27 cellular contexts compared by ENCODE assay signal in genomic region chr19:21472507-21472906, GRCh38.
"Had no signal": no experiment of that assay in that cellular context is flagged by ENCODE, and none has a peak within 500 bp of the region (broad histone marks: within the 10 kb centered on the region; RNA-seq: fewer than 3 reads in every experiment).

No MANE protein-coding gene starts in this region.

- DNase-seq: activated CD4-positive, alpha-beta memory T cell treated with anti-CD3 and anti-CD28 coated beads, Interleukin-2, amount 10 ng/mL, durations not matched to agents 7 days and 5 days; activated CD4-positive, alpha-beta T cell treated with anti-CD3 and anti-CD28 coated beads for 1 hour; activated CD4-positive, alpha-beta T cell treated with anti-CD3 and anti-CD28 coated beads for 4 hours; activated CD4-positive, alpha-beta T cell treated with anti-CD3 and anti-CD28 coated beads, Interleukin-2, amount 10 ng/mL, durations not matched to agents 7 days and 5 days; activated CD4-positive, alpha-beta T cell treated with anti-CD3 and anti-CD28 coated beads, Interleukin-2, amount 50 U/mL, for 4 hours; activated CD8-positive, alpha-beta memory T cell treated with anti-CD3 and anti-CD28 coated beads, Interleukin-2, amount 50 U/mL, for 48 hours; activated gamma-delta T cell; activated naive CD4-positive, alpha-beta T cell; activated naive CD4-positive, alpha-beta T cell treated with anti-CD3 and anti-CD28 coated beads, Interleukin-2, amount 10 ng/mL, durations not matched to agents 7 days and 5 days; activated naive CD8-positive, alpha-beta T cell treated with anti-CD3 and anti-CD28 coated beads, Interleukin-2, amount 10 ng/mL, durations not matched to agents 7 days and 5 days; activated T-cell treated with anti-CD3 and anti-CD28 coated beads for 4 hours; activated T-cell treated with anti-CD3 and anti-CD28 coated beads, Interleukin-2, amount 50 U/mL, for 24 hours; activated T-cell treated with anti-CD3 and anti-CD28 coated beads, Interleukin-2, amount 50 U/mL, for 72 hours; central memory CD4-positive, alpha-beta T cell; cerebellar nuclear complex; colonic mucosa; effector memory CD4-positive, alpha-beta T cell; endodermal cell; foreskin fibroblast; T-helper 2 cell had no signal

- H3K27me3 ChIP-seq: ascending aorta, breast epithelium, cardiac muscle cell, colonic mucosa had no signal

- H3K27ac ChIP-seq: ascending aorta, breast epithelium, cardiac muscle cell, colonic mucosa, VCaP had no signal

- H3K9me3 ChIP-seq: ascending aorta, breast epithelium, colonic mucosa had no signal

- H3K4me3 ChIP-seq: ascending aorta, breast epithelium, cardiac muscle cell, colonic mucosa had no signal

- H3K4me1 ChIP-seq: breast epithelium, colonic mucosa had no signal

- H3K36me3 ChIP-seq: ascending aorta, breast epithelium, cardiac muscle cell, colonic mucosa had no signal

- ATAC-seq: activated naive CD4-positive, alpha-beta T cell treated with anti-CD3 and anti-CD28 coated beads, Interleukin-2, amount 50 U/mL, for 72 hours; activated T-cell treated with anti-CD3 and anti-CD28 coated beads, Interleukin-2, amount 50 U/mL, for 72 hours; esophagus mucosa; WTC11 had no signal
